In the genomic region with DNA sequence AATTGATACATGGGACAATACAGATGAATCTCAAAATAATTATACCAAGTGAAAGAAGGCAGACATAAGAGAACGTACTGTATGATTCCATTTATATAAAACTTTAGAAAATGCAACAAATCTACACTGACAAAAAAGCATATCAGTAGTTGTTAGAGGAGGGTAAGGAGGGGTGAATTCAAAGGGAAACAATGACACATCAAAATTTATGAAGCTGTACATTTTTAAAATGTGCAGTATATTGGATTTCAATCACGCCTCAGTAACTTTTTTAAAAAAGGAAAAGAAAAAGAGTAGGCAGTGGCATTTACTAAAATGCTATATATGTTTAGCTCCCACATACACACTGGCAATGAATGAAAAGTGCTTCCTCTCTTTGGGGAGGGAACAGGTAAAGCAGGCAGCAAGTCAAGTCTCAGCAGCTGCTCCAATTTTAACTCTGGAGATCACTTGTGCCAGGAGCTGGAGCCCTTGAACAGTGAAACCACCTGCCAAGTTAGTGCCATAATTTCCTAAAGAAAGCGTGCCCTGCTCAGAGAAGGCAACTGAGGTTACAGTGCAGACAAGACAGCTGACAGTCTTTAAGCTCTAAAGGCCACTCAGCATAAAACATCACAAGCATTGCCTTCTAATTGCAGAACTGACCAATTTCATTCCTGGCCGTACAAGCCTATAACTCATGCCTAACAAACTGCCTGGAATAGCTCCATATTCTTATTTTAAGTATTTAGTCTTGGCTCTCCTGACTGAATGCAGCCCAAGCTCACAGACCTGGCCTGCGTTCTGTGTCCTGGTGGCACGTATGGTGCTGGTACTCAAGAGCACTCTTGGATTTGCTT, we compare ENCODE assay signal across 8 cellular contexts. TPM values are rescaled to one million over a fixed set of nuclear protein-coding genes. Genes with fewer than 3 reads are reported as not detected.
A peak's percentile ranks its signal among the peaks of the same experiment; 100 is the strongest.
DNase-seq lines count a peak whose midpoint lies in the region; ATAC-seq, FAIRE-seq and TF ChIP-seq lines count a peak whose summit lies in the region.

No MANE protein-coding gene starts in this region.

- intact Hi-C loops in Right ventricle myocardium inferior (cut with DNase I), result no loop called here
- intact Hi-C loops in cardiac septum (cut with DNase I), result no loop called here

- H3K27me3 Mint-ChIP-seq in stimulated activated naive B cell treated with anti-CD40 and anti-IgM and Interleukin-4, amounts not matched to agents 10 μg/mL and 1 μg/mL and 100 μg/mL, for 72 hours, result no peaks in the 10 kb centered on the region

- H3K27ac ChIP-seq in suprapubic skin, result no peak overlapping the region

- H3K4me3 ChIP-seq in adipocyte (ENCODE audit: low read length) (peak overlapping the region; percentile 40), suprapubic skin (no peak overlapping the region)

- no peaks in the 10 kb centered on the region for H3K9me3 Mint-ChIP-seq in stimulated activated naive B cell treated with anti-CD40 and anti-IgM and Interleukin-4, amounts not matched to agents 10 μg/mL and 1 μg/mL and 100 μg/mL, for 72 hours

- H3K36me3 Mint-ChIP-seq in stimulated activated naive B cell treated with anti-CD40 and anti-IgM and Interleukin-4, amounts not matched to agents 10 μg/mL and 1 μg/mL and 100 μg/mL, for 72 hours, result peaks cover 42 to 55% of the 10 kb centered on the region in 2 donors

- ATAC-seq in Right ventricle myocardium inferior, result peak; percentile 77
- ATAC-seq in HG02610 (IDR thresholded peaks at IDR 0.05; ENCODE audit: unreplicated experiment), result no peak
- ATAC-seq in stimulated activated naive B cell treated with anti-CD40 and anti-IgM and Interleukin-4, amounts not matched to agents 10 μg/mL and 1 μg/mL and 100 μg/mL, for 72 hours (replicated peaks), result no peak

- H3K4me1 Mint-ChIP-seq in stimulated activated naive B cell treated with anti-CD40 and anti-IgM and Interleukin-4, amounts not matched to agents 10 μg/mL and 1 μg/mL and 100 μg/mL, for 72 hours, result peaks cover 70 to 100% of the 10 kb centered on the region in 2 donors

- no peak for TF ChIP-seq EP300 in suprapubic skin (IDR thresholded peaks at IDR 0.05)

- H3K9me3 ChIP-seq in adipocyte (ENCODE audit: control insufficient read depth, low read length), result no peaks in the 10 kb centered on the region
- H3K9me3 ChIP-seq in suprapubic skin, result no peaks in the 10 kb centered on the region

- H3K27ac Mint-ChIP-seq in stimulated activated naive B cell treated with anti-CD40 and anti-IgM and Interleukin-4, amounts not matched to agents 10 μg/mL and 1 μg/mL and 100 μg/mL, for 72 hours, result no peak overlapping the region

- DNase-seq in Right ventricle myocardium inferior (ENCODE audit: missing footprints), result no peak
- DNase-seq in cardiac septum (ENCODE audit: low spot score), result no peak
- no peak for DNase-seq in adipocyte (ENCODE audit: low read depth)
- DNase-seq in myocyte (ENCODE audit: low read depth), result peak; percentile 87
- DNase-seq in stimulated activated naive B cell treated with anti-CD40 and anti-IgM and Interleukin-4, amounts not matched to agents 10 μg/mL and 1 μg/mL and 100 μg/mL, for 72 hours, result no peak
- DNase-seq in GM19239 (ENCODE audit: insufficient read length, low spot score), result no peak
- no peak for DNase-seq in suprapubic skin (ENCODE audit: low spot score in 2 of 2)

- TF ChIP-seq POLR2A in suprapubic skin (IDR thresholded peaks at IDR 0.05), result no peak

- peak overlapping the region; percentile 25 for H3K9ac ChIP-seq in adipocyte (ENCODE audit: low read length)

- no peaks in the 10 kb centered on the region for H3K27me3 ChIP-seq in adipocyte (replicated peaks; ENCODE audit: control insufficient read depth, insufficient read depth, low read length)
- H3K27me3 ChIP-seq in suprapubic skin, result no peaks in the 10 kb centered on the region

- H3K36me3 ChIP-seq in adipocyte (ENCODE audit: control insufficient read depth, insufficient read depth, low read length, severe bottlenecking) (peaks cover 13% of the 10 kb centered on the region), suprapubic skin (no peaks in the 10 kb centered on the region)

- H3K4me1 ChIP-seq in adipocyte (ENCODE audit: control insufficient read depth, insufficient read depth, low read length) (peaks cover 48% of the 10 kb centered on the region), suprapubic skin (peaks cover 52% of the 10 kb centered on the region)

- FAIRE-seq in GM19239 (lab: Jason Lieb, UNC), result no peak

- peak overlapping the region in 1 of 2 donors; percentile 11 for H3K4me3 Mint-ChIP-seq in stimulated activated naive B cell treated with anti-CD40 and anti-IgM and Interleukin-4, amounts not matched to agents 10 μg/mL and 1 μg/mL and 100 μg/mL, for 72 hours

- WGBS in suprapubic skin, result 46% methylated on average over 6 of the region's 6 CpGs

- peak in 1 of 2 donors; percentile 1 for TF ChIP-seq CTCF in suprapubic skin (IDR thresholded peaks at IDR 0.05)

RNA-seq across cellular contexts. Expression of a gene that starts 10.9 kb away (rescaled TPM):
- 143 TPM for total RNA-seq in Right ventricle myocardium inferior
- 163 TPM for total RNA-seq in cardiac septum
- 125 and 146 TPM in 2 replicates for total RNA-seq in myocyte
- 415 TPM for polyA plus RNA-seq in myocyte (2012)
- 100 to 1,000 TPM in 3 of 4 donors, 10 to 100 TPM in 1; 100.0 to 151 (median 115) TPM for total RNA-seq in suprapubic skin

RNA-seq across cellular contexts. Expression of a gene that starts 53.0 kb away (rescaled TPM):
- total RNA-seq in Right ventricle myocardium inferior, result 1.2 TPM
- 2.7 TPM for total RNA-seq in cardiac septum
- 1.8 and 4.0 TPM in 2 replicates for total RNA-seq in myocyte
- 2.7 TPM for polyA plus RNA-seq in myocyte (2012)
- 100 to 1,000 TPM in 3 of 4 donors, 10 to 100 TPM in 1; 74.4 to 143 (median 115) TPM for total RNA-seq in suprapubic skin

Comparison
In these comparisons a context has a peak if more than half of its experiments do, and no peak if none do; other contexts are left out.
1. RNA of a gene that starts 53.0 kb away (total RNA-seq): 74.4 to 143 TPM in suprapubic skin; 2.7 TPM in cardiac septum (single experiment), 1.8 to 4.0 TPM in myocyte and 1.2 TPM in Right ventricle myocardium inferior (single experiment); every median in the first group is over 10 times any median in the second.